Comparison of ENCODE assay signal across 15 cellular contexts in the genomic region with DNA sequence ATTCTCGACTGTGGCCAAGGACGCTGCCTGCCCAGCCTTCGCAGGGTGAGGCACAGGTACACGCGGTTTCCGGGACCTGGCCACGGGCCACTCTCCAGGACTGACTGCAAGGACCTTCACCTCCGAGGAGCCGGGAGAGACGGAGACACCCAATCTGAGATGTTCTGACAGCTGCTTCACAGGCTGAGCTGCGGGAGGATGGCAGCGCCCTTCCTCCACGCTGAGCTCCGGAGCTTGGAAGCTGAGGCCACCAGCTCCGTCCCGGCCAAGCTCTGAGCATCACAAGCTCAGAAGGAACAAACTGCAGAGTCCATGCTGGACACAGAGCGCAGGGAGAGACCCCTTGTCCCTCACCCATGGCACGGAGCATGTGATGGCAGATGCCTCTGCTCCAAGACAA.
"Had no signal": no experiment of that assay in that cellular context is flagged by ENCODE, and none has a peak within 500 bp of the region (broad histone marks: within the 10 kb centered on the region; RNA-seq: fewer than 3 reads in every experiment).

No MANE protein-coding gene starts in this region.

- DNase-seq: activated CD4-positive, alpha-beta T cell treated with anti-CD3 and anti-CD28 coated beads, Interleukin-2, amount 50 U/mL, for 1 hour; activated T-cell treated with anti-CD3 and anti-CD28 coated beads for 4 hours; amniotic stem cell; effector memory CD8-positive, alpha-beta T cell; hypothalamus; retina; stimulated activated CD4-positive, alpha-beta T cell treated with anti-CD3 and anti-CD28 coated beads, Interleukin-2, amount 100 ng/mL, for 24 hours; stimulated activated naive B cell treated with anti-CD40 and anti-IgM and Interleukin-4, amounts not matched to agents 10 μg/mL and 1 μg/mL and 100 μg/mL, for 72 hours had no signal

- H3K4me1 Mint-ChIP-seq: central memory CD8-positive, alpha-beta T cell; neural crest cell; stimulated activated naive B cell treated with anti-CD40 and anti-IgM and Interleukin-4, amounts not matched to agents 10 μg/mL and 1 μg/mL and 100 μg/mL, for 72 hours had no signal

- H3K4me3 ChIP-seq: body of pancreas, tibial nerve had no signal

- H3K27ac ChIP-seq: body of pancreas, parathyroid adenoma, tibial nerve had no signal

- H3K9me3 ChIP-seq: body of pancreas, tibial nerve had no signal

- ATAC-seq: activated naive CD4-positive, alpha-beta T cell treated with anti-CD3 and anti-CD28 coated beads, Interleukin-2, amount 50 U/mL, for 72 hours; body of pancreas; effector memory CD8-positive, alpha-beta T cell; stimulated activated naive B cell treated with anti-CD40 and anti-IgM and Interleukin-4, amounts not matched to agents 10 μg/mL and 1 μg/mL and 100 μg/mL, for 72 hours had no signal

- H3K36me3 ChIP-seq: tibial nerve had no signal

- H3K27ac Mint-ChIP-seq: activated naive CD4-positive, alpha-beta T cell treated with anti-CD3 and anti-CD28 coated beads, Interleukin-2, amount 50 U/mL, for 72 hours; dendritic cell treated with granulocyte-macrophage colony-stimulating factor and Interleukin-4, amounts not matched to agents 40 ng/mL and 50 ng/mL, for 4 days; effector memory CD8-positive, alpha-beta T cell; stimulated activated naive B cell treated with anti-CD40 and anti-IgM and Interleukin-4, amounts not matched to agents 10 μg/mL and 1 μg/mL and 100 μg/mL, for 72 hours had no signal

- H3K27me3 ChIP-seq: body of pancreas, tibial nerve had no signal

- H3K27me3 Mint-ChIP-seq: central memory CD8-positive, alpha-beta T cell had no signal

- H3K9me3 Mint-ChIP-seq: activated naive CD4-positive, alpha-beta T cell treated with anti-CD3 and anti-CD28 coated beads, Interleukin-2, amount 50 U/mL, for 72 hours; central memory CD8-positive, alpha-beta T cell; dendritic cell treated with granulocyte-macrophage colony-stimulating factor and Interleukin-4, amounts not matched to agents 40 ng/mL and 50 ng/mL, for 4 days; effector memory CD8-positive, alpha-beta T cell; neural crest cell; stimulated activated naive B cell treated with anti-CD40 and anti-IgM and Interleukin-4, amounts not matched to agents 10 μg/mL and 1 μg/mL and 100 μg/mL, for 72 hours had no signal

- H3K4me1 ChIP-seq: body of pancreas, parathyroid adenoma had no signal

- H3K36me3 Mint-ChIP-seq: activated naive CD4-positive, alpha-beta T cell treated with anti-CD3 and anti-CD28 coated beads, Interleukin-2, amount 50 U/mL, for 72 hours; stimulated activated naive B cell treated with anti-CD40 and anti-IgM and Interleukin-4, amounts not matched to agents 10 μg/mL and 1 μg/mL and 100 μg/mL, for 72 hours had no signal

- H3K4me3 Mint-ChIP-seq: central memory CD8-positive, alpha-beta T cell; dendritic cell treated with granulocyte-macrophage colony-stimulating factor and Interleukin-4, amounts not matched to agents 40 ng/mL and 50 ng/mL, for 4 days; effector memory CD8-positive, alpha-beta T cell; neural crest cell; stimulated activated naive B cell treated with anti-CD40 and anti-IgM and Interleukin-4, amounts not matched to agents 10 μg/mL and 1 μg/mL and 100 μg/mL, for 72 hours had no signal
